Comparison of ENCODE assay signal across 16 cellular contexts in the genomic region with DNA sequence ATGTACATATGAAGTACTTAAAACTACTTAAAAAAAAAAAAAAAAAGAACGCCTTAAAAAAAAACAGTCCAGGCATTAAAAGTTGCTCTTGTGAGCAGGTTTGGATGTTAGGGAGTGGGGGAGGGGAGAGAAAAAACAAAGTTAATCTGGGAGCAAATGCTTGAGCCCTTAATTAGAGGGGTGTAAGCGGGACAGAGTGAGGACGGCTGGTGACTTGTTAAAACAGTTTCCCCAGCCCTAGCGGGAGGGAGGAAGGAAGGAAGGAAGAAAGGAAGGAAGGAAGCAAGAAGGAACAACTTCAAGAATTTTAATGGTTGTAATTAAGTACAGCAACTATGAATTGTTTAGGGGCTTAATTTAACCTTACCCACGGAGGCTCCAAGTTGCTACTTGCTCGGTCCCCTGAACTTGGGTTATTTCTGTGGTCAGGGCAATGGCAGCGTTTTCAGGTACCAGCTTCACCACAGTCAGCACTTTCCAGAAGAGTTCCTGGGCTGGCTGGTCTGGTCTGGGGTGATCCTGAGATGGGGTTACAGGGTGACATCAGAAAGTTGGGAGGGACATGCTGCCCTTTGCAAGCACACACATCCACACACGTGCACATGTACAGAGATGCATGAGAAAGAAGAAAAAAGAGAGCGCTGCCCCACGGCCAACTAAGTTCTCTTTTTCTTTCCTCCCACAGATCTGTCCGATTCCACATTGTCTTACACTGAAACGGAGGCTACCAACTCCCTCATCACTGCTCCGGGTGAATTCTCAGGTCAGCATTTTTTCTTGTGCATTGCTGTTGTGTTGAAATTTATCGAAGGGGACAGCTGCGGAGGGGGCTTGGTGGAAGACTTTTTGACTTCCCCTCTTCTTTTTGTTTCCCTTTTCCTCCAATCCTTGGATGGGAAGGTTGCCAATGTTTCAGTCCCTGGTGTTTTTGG. TPM values are rescaled to one million over a fixed set of nuclear protein-coding genes. Genes with fewer than 3 reads are reported as not detected.
DNase-seq lines count a peak whose midpoint lies in the region; ATAC-seq and TF ChIP-seq lines count a peak whose summit lies in the region.
"Had no signal": no experiment of that assay in that cellular context is flagged by ENCODE, and none has a peak within 500 bp of the region (broad histone marks: within the 10 kb centered on the region; RNA-seq: fewer than 3 reads in every experiment).

No MANE protein-coding gene starts in this region.

- TF ChIP-seq CTCF in Panc1 (IDR thresholded peaks at IDR 0.05) (no peak), retinal pigment epithelial cell (conservative IDR thresholded peaks at IDR 0.05; ENCODE audit: low read depth, low read length) (no peak)

- H3K9me3 ChIP-seq in Panc1 (ENCODE audit: control insufficient read depth, insufficient read depth, low read depth, low read length) = no peaks in the 10 kb centered on the region

- H3K4me3 ChIP-seq in Panc1 (ENCODE audit: low read depth in 2 of 2, low read length in 2 of 2) (no peak overlapping the region), retinal pigment epithelial cell (ENCODE audit: low read length) (no peak overlapping the region)

- H3K4me1 ChIP-seq in Panc1 (ENCODE audit: control insufficient read depth, insufficient read depth, low read length) = peaks cover 53% of the 10 kb centered on the region

- H3K36me3 ChIP-seq in Panc1 (ENCODE audit: control insufficient read depth, insufficient read depth, low read length) = peaks cover 4% of the 10 kb centered on the region; the same call in 1 of the 2 replicates

- H3K27ac ChIP-seq in Panc1 (ENCODE audit: low read length) = peak overlapping the region; percentile 24; the same call in 1 of the 2 replicates

- no TSS peak for BruUV-seq in Panc1 (replicated peaks; lab: Mats Ljungman, UMichigan)

- ATAC-seq in Panc1 (no peak), left ventricle myocardium superior (peak; percentile 25), HG03571 (IDR thresholded peaks at IDR 0.05; ENCODE audit: unreplicated experiment) (no peak)
- ATAC-seq: activated T-cell treated with anti-CD3 and anti-CD28 coated beads, Interleukin-2, amount 50 U/mL, for 72 hours had no signal

- no peaks in the 10 kb centered on the region for H3K27me3 ChIP-seq in Panc1 (ENCODE audit: control insufficient read depth, insufficient read depth, low read length)

- intact Hi-C loops in Panc1 (cut with micrococcal nuclease; ENCODE audit: unreplicated experiment) (no loop called here), left ventricle myocardium superior (cut with micrococcal nuclease) (no loop called here)

- in situ Hi-C loops in Panc1 (cut with HindIII; ENCODE audit: low pct_unique_long_range_greater_than_20kb, low sequenced_read_pairs) = no loop called here

- CTCF ChIA-PET in Panc1 (lab: Charles Lee) = interaction anchor here (0.7 kb wide), 1 partner anchor 225 kb away, joined by 9 read pairs; no protein-coding TSS in a partner anchor

- POLR2A ChIA-PET in Panc1 (lab: Charles Lee) = interaction anchor here (0.7 kb wide), 1 partner anchor 11 kb away, joined by 5 read pairs; no protein-coding TSS in a partner anchor

- DNase-seq in CD1c-positive myeloid dendritic cell (ENCODE audit: extremely low spot score) = peak; percentile 65
- DNase-seq in Panc1 (ENCODE audit: low read depth, low spot score) = no peak
- DNase-seq in left ventricle myocardium superior = no peak
- peak; percentile 47 for DNase-seq in retinal pigment epithelial cell (ENCODE audit: low read depth)
- DNase-seq in NCI-H187 (lab: John Stamatoyannopoulos, UW) = no peak
- no peak for DNase-seq in globus pallidus (ENCODE audit: low spot score)
- DNase-seq in NCI-H1436 (lab: John Stamatoyannopoulos, UW) = no peak
- DNase-seq: activated CD4-positive, alpha-beta memory T cell treated with anti-CD3 and anti-CD28 coated beads for 36 hours; activated naive CD8-positive, alpha-beta T cell treated with anti-CD3 and anti-CD28 coated beads, Interleukin-2, amount 10 ng/mL, durations not matched to agents 7 days and 5 days; activated T-cell treated with anti-CD3 and anti-CD28 coated beads, Interleukin-2, amount 50 U/mL, for 72 hours; caudate nucleus; HFFc6; NCI-H2107; NCI-H526; SW 1271 had no signal

RNA-seq across cellular contexts. Expression of a gene that starts 14.0 kb away (rescaled TPM):
- 45.9 TPM for total RNA-seq in Panc1 (2021; ENCODE audit: unreplicated experiment)
- polyA plus RNA-seq in Panc1 (2012; ENCODE audit: insufficient read length) = 52.1 TPM
- total RNA-seq in left ventricle myocardium superior = 14.9 TPM

Comparison
In these comparisons a context has a peak if more than half of its experiments do, and no peak if none do; other contexts are left out.
1. DNase-seq: peak in CD1c-positive myeloid dendritic cell (single experiment) and retinal pigment epithelial cell (single experiment); none in Panc1 (single experiment), left ventricle myocardium superior (single experiment), NCI-H187 (0 of 2), globus pallidus (single experiment) and NCI-H1436 (single experiment).